ENCODE assay signal across 1 cellular context in the genomic region with DNA sequence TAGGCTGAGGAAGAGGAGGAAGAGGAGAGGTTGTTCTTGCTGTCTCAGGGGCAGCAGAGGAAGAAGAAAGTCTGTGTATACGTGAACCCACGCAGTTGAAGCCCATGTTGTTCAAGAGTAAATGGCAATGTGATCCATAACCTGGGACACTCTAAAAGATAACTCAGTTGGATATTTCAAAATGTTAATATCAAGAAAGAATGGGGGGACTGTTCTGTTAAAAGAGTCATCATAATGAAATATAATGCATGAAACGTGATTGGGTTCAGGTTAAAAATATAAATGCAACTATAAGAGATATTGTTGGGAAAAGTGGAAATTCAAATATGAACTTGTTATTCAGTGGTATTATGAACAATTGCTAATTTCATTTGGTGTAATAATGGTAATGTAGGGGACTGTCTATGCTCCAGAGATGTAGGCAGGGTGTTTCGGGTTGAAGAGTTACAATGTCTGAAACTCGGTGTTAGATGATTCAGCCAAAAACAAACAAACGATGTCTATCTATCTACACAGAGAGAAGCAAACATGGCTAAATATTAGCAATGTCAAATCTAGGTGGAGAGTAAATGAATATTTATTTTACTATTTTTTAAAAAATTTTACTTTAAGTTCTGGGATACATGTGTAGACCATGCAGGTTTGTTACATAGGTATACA.
A peak's percentile ranks its signal among the peaks of the same experiment; 100 is the strongest.
TF ChIP-seq lines count a peak whose summit lies in the region.

No MANE protein-coding gene starts in this region.

TF ChIP-seq in HepG2, 621 proteins besides CTCF, POLR2A, EP300 and RAD21 (continued from another document and continues in another):
- TF ChIP-seq PAXIP1 (CRISPR knock-in tag; conservative IDR thresholded peaks at IDR 0.05) (peak; percentile 62), PPARG (CRISPR knock-in tag; conservative IDR thresholded peaks at IDR 0.05) (0 out of 2 replicates have a peak, but pooled peaks have one; percentile 33), CREM (IDR thresholded peaks at IDR 0.05) (0 out of 2 replicates have a peak, but pooled peaks have one; percentile 42), CREM (CRISPR knock-in tag; IDR thresholded peaks at IDR 0.05) (no peak), MIER3 (CRISPR knock-in tag; IDR thresholded peaks at IDR 0.05; ENCODE audit: borderline replicate concordance) (peak; percentile 26; the same call in 1 of the 2 replicates), HNRNPK (IDR thresholded peaks at IDR 0.05; ENCODE audit: low read depth, low read length, poor library complexity, severe bottlenecking) (no peak), PCBP2 (optimal IDR thresholded peaks at IDR 0.05; ENCODE audit: low read depth, low read length, poor library complexity, severe bottlenecking) (no peak), ASH2L (IDR thresholded peaks at IDR 0.05; ENCODE audit: insufficient read length, low read depth, low read length) (peak; percentile 31), JUNB (CRISPR knock-in tag; IDR thresholded peaks at IDR 0.05; ENCODE audit: borderline replicate concordance) (peak; percentile 41; the same call in 1 of the 2 replicates), SALL1 (CRISPR knock-in tag; IDR thresholded peaks at IDR 0.05) (peak; percentile 29; the same call in 1 of the 2 replicates), ZNF207 (IDR thresholded peaks at IDR 0.05; ENCODE audit: borderline replicate concordance) (no peak), ZNF468 (CRISPR knock-in tag; IDR thresholded peaks at IDR 0.05) (no peak), NFE2L2 (IDR thresholded peaks at IDR 0.05; ENCODE audit: low read length) (peak; percentile 15; the same call in 1 of the 2 replicates), ZSCAN31 (CRISPR knock-in tag; IDR thresholded peaks at IDR 0.05; ENCODE audit: low read depth) (no peak), MEF2D (CRISPR knock-in tag; IDR thresholded peaks at IDR 0.05) (no peak), SAP130 (CRISPR knock-in tag; IDR thresholded peaks at IDR 0.05; ENCODE audit: low read depth) (peak; percentile 66), FOSL2 (CRISPR knock-in tag; IDR thresholded peaks at IDR 0.05) (peak; percentile 92), ZNF577 (CRISPR knock-in tag; IDR thresholded peaks at IDR 0.05; ENCODE audit: borderline replicate concordance, low read depth) (no peak), JUN (CRISPR knock-in tag; IDR thresholded peaks at IDR 0.05) (0 out of 2 replicates have a peak, but pooled peaks have one; percentile 45), ZNF747 (CRISPR knock-in tag; IDR thresholded peaks at IDR 0.05; ENCODE audit: borderline replicate concordance) (no peak), ZNF317 (CRISPR knock-in tag; IDR thresholded peaks at IDR 0.05) (no peak), MED1 (CRISPR knock-in tag; IDR thresholded peaks at IDR 0.05) (peak; percentile 36; the same call in 1 of the 2 replicates), GATAD2A (CRISPR knock-in tag; IDR thresholded peaks at IDR 0.05) (peak; percentile 82), NCOA2 (CRISPR knock-in tag; IDR thresholded peaks at IDR 0.05) (peak; percentile 37; the same call in 1 of the 2 replicates), MAFF (IDR thresholded peaks at IDR 0.05; ENCODE audit: low read depth, low read length) (0 out of 2 replicates have a peak, but pooled peaks have one; percentile 16), FOXP1 (IDR thresholded peaks at IDR 0.05) (no peak), FOXP1 (CRISPR knock-in tag; IDR thresholded peaks at IDR 0.05) (peak; percentile 68), HMG20A (CRISPR knock-in tag; IDR thresholded peaks at IDR 0.05; ENCODE audit: borderline replicate concordance) (peak; percentile 30; the same call in 1 of the 2 replicates), SMARCC2 (IDR thresholded peaks at IDR 0.05) (no peak), CCDC6 (CRISPR knock-in tag; IDR thresholded peaks at IDR 0.05) (no peak), FOXA3 (CRISPR knock-in tag; IDR thresholded peaks at IDR 0.05) (peak; percentile 85), ZBTB40 (IDR thresholded peaks at IDR 0.05) (no peak), ZBTB40 (CRISPR knock-in tag; IDR thresholded peaks at IDR 0.05) (no peak), ZNF781 (CRISPR knock-in tag; IDR thresholded peaks at IDR 0.05; ENCODE audit: borderline replicate concordance, not compliant biosample characterization) (no peak), ZNF335 (CRISPR knock-in tag; IDR thresholded peaks at IDR 0.05) (no peak), DRAP1 (CRISPR knock-in tag; IDR thresholded peaks at IDR 0.05) (0 out of 2 replicates have a peak, but pooled peaks have one; percentile 35), ZFP62 (CRISPR knock-in tag; IDR thresholded peaks at IDR 0.05) (no peak), KMT2B (CRISPR knock-in tag; IDR thresholded peaks at IDR 0.05) (0 out of 2 replicates have a peak, but pooled peaks have one; percentile 35)
- TF ChIP-seq, protein P1, sequence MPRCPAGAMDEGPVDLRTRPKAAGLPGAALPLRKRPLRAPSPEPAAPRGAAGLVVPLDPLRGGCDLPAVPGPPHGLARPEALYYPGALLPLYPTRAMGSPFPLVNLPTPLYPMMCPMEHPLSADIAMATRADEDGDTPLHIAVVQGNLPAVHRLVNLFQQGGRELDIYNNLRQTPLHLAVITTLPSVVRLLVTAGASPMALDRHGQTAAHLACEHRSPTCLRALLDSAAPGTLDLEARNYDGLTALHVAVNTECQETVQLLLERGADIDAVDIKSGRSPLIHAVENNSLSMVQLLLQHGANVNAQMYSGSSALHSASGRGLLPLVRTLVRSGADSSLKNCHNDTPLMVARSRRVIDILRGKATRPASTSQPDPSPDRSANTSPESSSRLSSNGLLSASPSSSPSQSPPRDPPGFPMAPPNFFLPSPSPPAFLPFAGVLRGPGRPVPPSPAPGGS (CRISPR knock-in tag; IDR thresholded peaks at IDR 0.05): no peak
- TF ChIP-seq, protein P2, sequence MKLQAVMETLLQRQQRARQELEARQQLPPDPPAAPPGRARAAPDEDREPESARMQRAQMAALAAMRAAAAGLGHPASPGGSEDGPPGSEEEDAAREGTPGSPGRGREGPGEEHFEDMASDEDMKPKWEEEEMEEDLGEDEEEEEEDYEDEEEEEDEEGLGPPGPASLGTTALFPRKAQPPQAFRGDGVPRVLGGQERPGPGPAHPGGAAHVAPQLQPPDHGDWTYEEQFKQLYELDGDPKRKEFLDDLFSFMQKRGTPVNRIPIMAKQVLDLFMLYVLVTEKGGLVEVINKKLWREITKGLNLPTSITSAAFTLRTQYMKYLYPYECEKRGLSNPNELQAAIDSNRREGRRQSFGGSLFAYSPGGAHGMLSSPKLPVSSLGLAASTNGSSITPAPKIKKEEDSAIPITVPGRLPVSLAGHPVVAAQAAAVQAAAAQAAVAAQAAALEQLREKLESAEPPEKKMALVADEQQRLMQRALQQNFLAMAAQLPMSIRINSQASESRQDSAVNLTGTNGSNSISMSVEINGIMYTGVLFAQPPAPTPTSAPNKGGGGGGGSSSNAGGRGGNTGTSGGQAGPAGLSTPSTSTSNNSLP (IDR thresholded peaks at IDR 0.05; ENCODE audit: low read depth, low read length): 0 out of 2 replicates have a peak, but pooled peaks have one; percentile 28
- TF ChIP-seq, protein P3, sequence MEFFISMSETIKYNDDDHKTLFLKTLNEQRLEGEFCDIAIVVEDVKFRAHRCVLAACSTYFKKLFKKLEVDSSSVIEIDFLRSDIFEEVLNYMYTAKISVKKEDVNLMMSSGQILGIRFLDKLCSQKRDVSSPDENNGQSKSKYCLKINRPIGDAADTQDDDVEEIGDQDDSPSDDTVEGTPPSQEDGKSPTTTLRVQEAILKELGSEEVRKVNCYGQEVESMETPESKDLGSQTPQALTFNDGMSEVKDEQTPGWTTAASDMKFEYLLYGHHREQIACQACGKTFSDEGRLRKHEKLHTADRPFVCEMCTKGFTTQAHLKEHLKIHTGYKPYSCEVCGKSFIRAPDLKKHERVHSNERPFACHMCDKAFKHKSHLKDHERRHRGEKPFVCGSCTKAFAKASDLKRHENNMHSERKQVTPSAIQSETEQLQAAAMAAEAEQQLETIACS (CRISPR knock-in tag; IDR thresholded peaks at IDR 0.05): no peak
- TF ChIP-seq, protein P4, sequence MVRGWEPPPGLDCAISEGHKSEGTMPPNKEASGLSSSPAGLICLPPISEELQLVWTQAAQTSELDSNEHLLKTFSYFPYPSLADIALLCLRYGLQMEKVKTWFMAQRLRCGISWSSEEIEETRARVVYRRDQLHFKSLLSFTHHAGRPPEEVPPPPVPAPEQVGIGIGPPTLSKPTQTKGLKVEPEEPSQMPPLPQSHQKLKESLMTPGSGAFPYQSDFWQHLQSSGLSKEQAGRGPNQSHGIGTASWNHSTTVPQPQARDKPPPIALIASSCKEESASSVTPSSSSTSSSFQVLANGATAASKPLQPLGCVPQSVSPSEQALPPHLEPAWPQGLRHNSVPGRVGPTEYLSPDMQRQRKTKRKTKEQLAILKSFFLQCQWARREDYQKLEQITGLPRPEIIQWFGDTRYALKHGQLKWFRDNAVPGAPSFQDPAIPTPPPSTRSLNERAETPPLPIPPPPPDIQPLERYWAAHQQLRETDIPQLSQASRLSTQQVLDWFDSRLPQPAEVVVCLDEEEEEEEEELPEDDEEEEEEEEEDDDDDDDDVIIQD (CRISPR knock-in tag; IDR thresholded peaks at IDR 0.05; ENCODE audit: low read depth): peak; percentile 92
